1 cellular context compared by ENCODE assay signal in genomic region chr12:122917508-122918227, GRCh38.
TF ChIP-seq lines count a peak whose summit lies in the region.

No MANE protein-coding gene starts in this region.

TF ChIP-seq in HEK293, 187 proteins besides CTCF, POLR2A, EP300 and RAD21 (continued from another document):
- TF ChIP-seq PRDM10 (tag by site-specific recombination; IDR thresholded peaks at IDR 0.05) (peak; percentile 62), ZSCAN5A (tag by site-specific recombination; IDR thresholded peaks at IDR 0.05) (no peak), SP3 (tag by site-specific recombination; IDR thresholded peaks at IDR 0.05) (no peak), SCRT2 (tag by site-specific recombination; IDR thresholded peaks at IDR 0.05) (no peak)
